Comparison of ENCODE assay signal across 9 cellular contexts in genomic region chr12:13171921-13172859, GRCh38. TPM values are rescaled to one million over a fixed set of nuclear protein-coding genes. Genes with fewer than 3 reads are reported as not detected.
DNase-seq lines count a peak whose midpoint lies in the region; ATAC-seq and TF ChIP-seq lines count a peak whose summit lies in the region.
"Had no signal": no experiment of that assay in that cellular context is flagged by ENCODE, and none has a peak within 500 bp of the region (broad histone marks: within the 10 kb centered on the region; RNA-seq: fewer than 3 reads in every experiment).

No MANE protein-coding gene starts in this region.

- no peaks in the 10 kb centered on the region for H3K27me3 ChIP-seq in colonic mucosa
- H3K27me3 ChIP-seq in osteoblast (ENCODE audit: insufficient read depth, low read length), result no peaks in the 10 kb centered on the region

- no peaks in the 10 kb centered on the region for H3K36me3 Mint-ChIP-seq in natural killer cell

- intact Hi-C loops in colonic mucosa (cut with DNase I) (no loop called here), natural killer cell (cut with micrococcal nuclease) (no loop called here)

- no peaks in the 10 kb centered on the region for H3K9me3 ChIP-seq in colonic mucosa
- no peaks in the 10 kb centered on the region for H3K9me3 ChIP-seq in osteoblast (ENCODE audit: low read depth, low read length)

- peaks cover 0 to 2% of the 10 kb centered on the region in 2 donors for H3K9me3 Mint-ChIP-seq in natural killer cell
- H3K9me3 Mint-ChIP-seq: stimulated activated naive CD8-positive, alpha-beta T cell treated with anti-CD3 and anti-CD28 coated beads, Interleukin-15, Interleukin-2, amounts not matched to agents 100 ng/mL and 50 ng/mL, for 24 hours had no signal

- no peaks in the 10 kb centered on the region for H3K36me3 ChIP-seq in colonic mucosa
- H3K36me3 ChIP-seq in osteoblast (ENCODE audit: insufficient read depth, low read length), result no peaks in the 10 kb centered on the region

- CTCF ChIA-PET in GM10248 (lab: Yijun Ruan, JAX), result interaction anchor here (1.1 to 2.1 kb wide), 4 partner anchors 28 to 255 kb away, joined by 4 to 8 read pairs (median 5); no protein-coding TSS in a partner anchor

- TF ChIP-seq CTCF in GM10248 (IDR thresholded peaks at IDR 0.05; ENCODE audit: control extremely low read depth, extremely low read depth, low read depth, missing control alignments) (no peak), colonic mucosa (IDR thresholded peaks at IDR 0.05) (no peak), osteoblast (IDR thresholded peaks at IDR 0.05; ENCODE audit: extremely low read depth, low read depth, low read length) (no peak), natural killer cell (IDR thresholded peaks at IDR 0.05) (no peak)

- no peaks in the 10 kb centered on the region for H3K79me2 ChIP-seq in osteoblast (ENCODE audit: insufficient read depth, low read length)

- peak overlapping the region; percentile 37 for H2AFZ ChIP-seq in osteoblast (ENCODE audit: low read length)

- DNase-seq in GM10248 (ENCODE audit: extremely low spot score) (peak; percentile 22), colonic mucosa (peak; percentile 16), osteoblast (ENCODE audit: insufficient read length, low spot score, missing footprints) (no peak), natural killer cell (no peak)
- DNase-seq in effector CD8-positive, alpha-beta T cell (lab: John Stamatoyannopoulos, UW), result no peak

- peak overlapping the region; percentile 48 for H3K4me2 ChIP-seq in osteoblast (ENCODE audit: insufficient read depth, low read length)

- H3K27me3 Mint-ChIP-seq in natural killer cell (ENCODE audit: low read depth in 2 of 2), result peaks cover 28 to 40% of the 10 kb centered on the region in 2 donors

- ATAC-seq in HG03175 (IDR thresholded peaks at IDR 0.05; ENCODE audit: unreplicated experiment) (peak; percentile 30), HG02571 (IDR thresholded peaks at IDR 0.05; ENCODE audit: unreplicated experiment) (no peak), GM19328 (IDR thresholded peaks at IDR 0.05; ENCODE audit: unreplicated experiment) (no peak), natural killer cell (no peak)

- no peaks in the 10 kb centered on the region for H3K4me1 Mint-ChIP-seq in natural killer cell

- H3K27ac ChIP-seq in colonic mucosa, result no peak overlapping the region
- peak overlapping the region; percentile 84 for H3K27ac ChIP-seq in osteoblast (ENCODE audit: low read depth, low read length)

- H3K27ac Mint-ChIP-seq in natural killer cell, result no peak overlapping the region

- H3K4me3 ChIP-seq in colonic mucosa (no peak overlapping the region), osteoblast (ENCODE audit: insufficient read depth, low read length) (peak overlapping the region; percentile 19)

- H3K9ac ChIP-seq in colonic mucosa (ENCODE audit: low read depth in 2 of 2, low read length in 2 of 2), result no peak overlapping the region

- H3K4me1 ChIP-seq in colonic mucosa, result no peaks in the 10 kb centered on the region
- H3K4me1 ChIP-seq in osteoblast (ENCODE audit: insufficient read depth, low read length), result peaks cover 53% of the 10 kb centered on the region

- POLR2A ChIA-PET in GM10248 (lab: Yijun Ruan, JAX), result no interaction called here

- no peak overlapping the region for H3K4me3 Mint-ChIP-seq in natural killer cell
- H3K4me3 Mint-ChIP-seq: stimulated activated naive CD8-positive, alpha-beta T cell treated with anti-CD3 and anti-CD28 coated beads, Interleukin-15, Interleukin-2, amounts not matched to agents 100 ng/mL and 50 ng/mL, for 24 hours had no signal

- H4K20me1 ChIP-seq in osteoblast (ENCODE audit: insufficient read depth, low read length), result no peaks in the 10 kb centered on the region

RNA-seq across cellular contexts. Expression of gene EMP1, which starts 24.3 kb away (rescaled TPM):
- total RNA-seq in colonic mucosa (100 to 1,000 TPM; 265 to 667 TPM), osteoblast (106 and 114 TPM in 2 replicates), natural killer cell (1 to 10 TPM; 3.8 to 4.3 (median 4.2) TPM)

Comparison
In these comparisons a context has a peak if more than half of its experiments do, and no peak if none do; other contexts are left out.
1. DNase-seq: peak in GM10248 (single experiment) and colonic mucosa (single experiment); none in osteoblast (single experiment), natural killer cell (single experiment) and effector CD8-positive, alpha-beta T cell (single experiment).
2. RNA of gene EMP1, which starts 24.3 kb away (total RNA-seq): 265 to 667 TPM in colonic mucosa and 106 to 114 TPM in osteoblast; 3.8 to 4.3 TPM in natural killer cell; every median in the first group is over 10 times any median in the second.